In the genomic region with DNA sequence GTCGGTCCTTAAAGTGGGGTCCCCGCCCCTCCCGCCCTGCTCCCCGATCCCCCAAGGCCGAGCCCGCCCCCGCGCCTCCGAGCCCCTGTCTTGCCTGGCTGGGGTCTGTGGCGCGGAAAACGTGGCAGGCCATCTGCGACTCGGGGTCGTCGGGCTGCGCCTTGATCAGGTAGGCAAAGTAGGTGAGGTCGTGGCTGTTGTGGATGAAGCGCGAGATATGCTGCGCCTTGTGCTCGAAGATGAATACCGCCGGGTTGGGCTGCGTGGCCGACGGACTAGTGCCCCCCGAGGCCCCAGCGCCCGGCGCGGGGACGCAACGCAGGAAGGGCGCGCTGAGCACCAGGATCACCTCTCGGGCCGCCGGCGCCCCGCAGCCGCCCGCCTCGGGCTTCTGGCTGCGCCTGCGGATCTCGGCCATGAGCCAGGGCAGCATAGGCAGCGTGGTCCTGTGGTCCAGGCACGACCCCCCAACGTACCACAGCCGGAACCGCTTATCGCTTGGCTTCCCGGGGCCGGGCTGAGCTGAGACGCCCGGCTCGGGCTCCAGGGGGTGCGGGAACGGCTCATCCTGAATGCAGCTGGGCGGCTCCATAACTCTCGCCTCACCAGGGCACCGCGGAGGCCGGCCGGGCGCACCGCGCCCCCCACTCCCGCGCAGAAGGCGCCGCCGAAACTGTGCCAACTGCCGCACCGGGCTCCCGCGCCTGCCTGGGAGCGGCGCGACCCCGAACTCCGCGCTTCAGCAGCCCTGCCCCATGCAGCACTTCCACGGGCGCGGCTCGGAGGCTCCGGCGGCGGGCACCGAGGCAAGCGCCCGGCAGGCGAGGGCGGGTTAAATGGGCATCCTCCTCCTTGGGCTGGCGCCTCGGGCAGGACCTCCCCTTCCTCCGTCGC, we compare ENCODE assay signal across 2 cellular contexts.
TF ChIP-seq lines count a peak whose summit lies in the region.

No MANE protein-coding gene starts in this region.

TF ChIP-seq in Ishikawa, 13 proteins besides CTCF, POLR2A, EP300 and RAD21:
- TF ChIP-seq, protein P1, sequence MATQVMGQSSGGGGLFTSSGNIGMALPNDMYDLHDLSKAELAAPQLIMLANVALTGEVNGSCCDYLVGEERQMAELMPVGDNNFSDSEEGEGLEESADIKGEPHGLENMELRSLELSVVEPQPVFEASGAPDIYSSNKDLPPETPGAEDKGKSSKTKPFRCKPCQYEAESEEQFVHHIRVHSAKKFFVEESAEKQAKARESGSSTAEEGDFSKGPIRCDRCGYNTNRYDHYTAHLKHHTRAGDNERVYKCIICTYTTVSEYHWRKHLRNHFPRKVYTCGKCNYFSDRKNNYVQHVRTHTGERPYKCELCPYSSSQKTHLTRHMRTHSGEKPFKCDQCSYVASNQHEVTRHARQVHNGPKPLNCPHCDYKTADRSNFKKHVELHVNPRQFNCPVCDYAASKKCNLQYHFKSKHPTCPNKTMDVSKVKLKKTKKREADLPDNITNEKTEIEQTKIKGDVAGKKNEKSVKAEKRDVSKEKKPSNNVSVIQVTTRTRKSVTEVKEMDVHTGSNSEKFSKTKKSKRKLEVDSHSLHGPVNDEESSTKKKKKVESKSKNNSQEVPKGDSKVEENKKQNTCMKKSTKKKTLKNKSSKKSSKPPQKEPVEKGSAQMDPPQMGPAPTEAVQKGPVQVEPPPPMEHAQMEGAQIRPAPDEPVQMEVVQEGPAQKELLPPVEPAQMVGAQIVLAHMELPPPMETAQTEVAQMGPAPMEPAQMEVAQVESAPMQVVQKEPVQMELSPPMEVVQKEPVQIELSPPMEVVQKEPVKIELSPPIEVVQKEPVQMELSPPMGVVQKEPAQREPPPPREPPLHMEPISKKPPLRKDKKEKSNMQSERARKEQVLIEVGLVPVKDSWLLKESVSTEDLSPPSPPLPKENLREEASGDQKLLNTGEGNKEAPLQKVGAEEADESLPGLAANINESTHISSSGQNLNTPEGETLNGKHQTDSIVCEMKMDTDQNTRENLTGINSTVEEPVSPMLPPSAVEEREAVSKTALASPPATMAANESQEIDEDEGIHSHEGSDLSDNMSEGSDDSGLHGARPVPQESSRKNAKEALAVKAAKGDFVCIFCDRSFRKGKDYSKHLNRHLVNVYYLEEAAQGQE (IDR thresholded peaks at IDR 0.05; ENCODE audit: low read depth): no peak
- TF ChIP-seq MAX (IDR thresholded peaks at IDR 0.05) (peak; percentile 28; the same call in 1 of the 2 replicates), ZBTB7A (IDR thresholded peaks at IDR 0.05; ENCODE audit: low read depth) (peak; percentile 78), CREB1 (IDR thresholded peaks at IDR 0.05; ENCODE audit: low read depth) (no peak), NFIC (IDR thresholded peaks at IDR 0.05) (no peak)

TF ChIP-seq in H1, 55 proteins besides CTCF, POLR2A, EP300 and RAD21:
- TF ChIP-seq TAF1 (IDR thresholded peaks at IDR 0.05; ENCODE audit: low read depth, low read length) (no peak; the same call in 1 of the 2 replicates), E2F6 (IDR thresholded peaks at IDR 0.05) (peak; percentile 73), KDM1A (IDR thresholded peaks at IDR 0.05; ENCODE audit: borderline replicate concordance, low read length) (no peak), PHF8 (conservative IDR thresholded peaks at IDR 0.05; ENCODE audit: low read depth, low read length) (peak; percentile 48; the same call in 1 of the 2 replicates), KDM4A (IDR thresholded peaks at IDR 0.05; ENCODE audit: low read depth, low read length, severe bottlenecking) (peak; percentile 96), TAF7 (optimal IDR thresholded peaks at IDR 0.05; ENCODE audit: borderline replicate concordance, low read depth, low read length) (peak; percentile 46), MAX (IDR thresholded peaks at IDR 0.05) (peak; percentile 62), ASH2L (IDR thresholded peaks at IDR 0.05; ENCODE audit: low read length) (peak; percentile 89), SIN3A (conservative IDR thresholded peaks at IDR 0.05 in 1 of 2, IDR thresholded peaks at IDR 0.05 in 1 of 2; ENCODE audit: low read depth in 1 of 2, low read length in 2 of 2) (peak in 1 of 2 experiments; percentile 15; a peak in 1 of 4 replicates)
